In genomic region chr12:48865441-48866290, GRCh38 we compare ENCODE assay signal across 8 cellular contexts. TPM values are rescaled to one million over a fixed set of nuclear protein-coding genes. Genes with fewer than 3 reads are reported as not detected.
A peak's percentile ranks its signal among the peaks of the same experiment; 100 is the strongest.
DNase-seq lines count a peak whose midpoint lies in the region; ATAC-seq, FAIRE-seq and TF ChIP-seq lines count a peak whose summit lies in the region.

Gene RND1, minus strand, starts transcription at chr12:48865870. Its CDS starts 103 bp downstream, at chr12:48865767.

- peaks cover 14 to 22% (median 18%) of the 10 kb centered on the region in 4 experiments for H3K36me3 ChIP-seq in H1 (ENCODE audit: control insufficient read depth in 2 of 4, insufficient read depth in 4 of 4, low read length in 3 of 4)

- POLR2A ChIA-PET in H1 (lab: Charles Lee; ENCODE audit: partially characterized antibody), result interaction anchor here (0.6 to 22.9 kb wide), 61 partner anchors 12 to 640 kb away, joined by 3 to 651 read pairs (median 5); partner anchors contain the start of genes ARF3, CACNB3, DDX23 and FKBP11

- H3K18ac ChIP-seq in H1 (ENCODE audit: extremely low read depth, low read length), result peak within 1 kb of the TSS; percentile 72; the same call in 1 of the 2 replicates

- peak within 1 kb of the TSS; percentile 82 for H3K27ac ChIP-seq in H1 (ENCODE audit: low read depth, low read length)

- TF ChIP-seq POLR2A in H1 (IDR thresholded peaks at IDR 0.05; ENCODE audit: control extremely low read depth in 1 of 2, low read depth in 2 of 2, low read length in 2 of 2), result peak; percentile 100

- H2AFZ ChIP-seq in H1 (ENCODE audit: low read length), result no peak within 1 kb of the TSS

- H3K4me1 Mint-ChIP-seq in activated CD8-positive, alpha-beta memory T cell treated with anti-CD3 and anti-CD28 coated beads, Interleukin-2, amount 10 ng/mL, durations not matched to agents 7 days and 5 days, result peaks cover 26% of the 10 kb centered on the region
- H3K4me1 Mint-ChIP-seq in memory B cell, result peaks cover 20% of the 10 kb centered on the region

- no peak for TF ChIP-seq EP300 in H1 (IDR thresholded peaks at IDR 0.05; ENCODE audit: borderline replicate concordance in 1 of 2, low read depth in 2 of 2, low read length in 2 of 2)

- TF ChIP-seq CTCF in GM20000 (IDR thresholded peaks at IDR 0.05; ENCODE audit: extremely low read depth, missing control alignments), result no peak
- TF ChIP-seq CTCF in H1 (IDR thresholded peaks at IDR 0.05; ENCODE audit: control extremely low read depth in 1 of 3, insufficient read depth in 1 of 3, low read depth in 1 of 3, low read length in 3 of 3), result peak in 1 of 3 experiments; percentile 16; a peak in 1 of 4 replicates

- H2BK20ac ChIP-seq in H1 (ENCODE audit: low read length), result 0 out of 2 replicates have a peak within 1 kb of the TSS, but pooled peaks have one; percentile 64

- H2BK12ac ChIP-seq in H1 (ENCODE audit: low read depth, low read length), result peak within 1 kb of the TSS; percentile 68; the same call in 1 of the 2 replicates

- peak within 1 kb of the TSS; percentile 74 to 84 for H3K4me2 ChIP-seq in H1 (ENCODE audit: insufficient read depth in 1 of 2, low read depth in 2 of 2, low read length in 2 of 2)

- no peaks in the 10 kb centered on the region for H3K9me3 ChIP-seq in H1 (ENCODE audit: insufficient read depth in 2 of 2, low read depth in 1 of 2, low read length in 1 of 2)

- DNase-seq in COLO829 (ENCODE audit: low spot score) (peak; percentile 89), GM20000 (ENCODE audit: low spot score) (peak; percentile 88), HS-5 (ENCODE audit: low read depth) (peak; percentile 77), NK-92 (lab: John Stamatoyannopoulos, UW; ENCODE audit: unreplicated experiment) (peak; percentile 57), H1 (ENCODE audit: low read depth in 1 of 2, low spot score in 2 of 2) (peak; percentile 91 to 94), memory B cell (ENCODE audit: low spot score in 2 of 2) (peak; percentile 67 to 69)
- DNase-seq in activated CD8-positive, alpha-beta memory T cell treated with anti-CD3 and anti-CD28 coated beads, Interleukin-2, amount 10 ng/mL, durations not matched to agents 7 days and 5 days, result peak; percentile 90
- peak; percentile 66 for DNase-seq in stimulated activated CD8-positive, alpha-beta memory T cell treated with anti-CD3 and anti-CD28 coated beads, Interleukin-12 subunit alpha, Interleukin-12 subunit beta, amount 100 ng/mL, for 1 hour (ENCODE audit: low read depth)

- ATAC-seq in activated CD8-positive, alpha-beta memory T cell treated with anti-CD3 and anti-CD28 coated beads, Interleukin-2, amount 10 ng/mL, durations not matched to agents 7 days and 5 days, result peak; percentile 97
- ATAC-seq in memory B cell (ENCODE audit: low read depth), result peak; percentile 82

- WGBS in H1 (ENCODE audit: extremely low coverage in 1 of 2, insufficient coverage in 1 of 2, insufficient read length in 1 of 2, insufficient replicate concordance in 2 of 2, low coverage in 1 of 2, low lambda C conversion rate in 2 of 2, missing lambda C conversion rate in 1 of 2), 2 experiments, result 3% methylated on average over 30 of the region's 30 CpGs; no CpG with 5 or more reads in 1 of the 2 experiments

- H3K79me1 ChIP-seq in H1 (ENCODE audit: low read depth, low read length), result no peaks in the 10 kb centered on the region; the same call in 1 of the 2 replicates

- peak within 1 kb of the TSS; percentile 75 for H4K5ac ChIP-seq in H1 (ENCODE audit: insufficient read length, low read depth, low read length)

- H3K9ac ChIP-seq in H1 (replicated peaks in 1 of 4; ENCODE audit: extremely low read depth in 1 of 4, low read depth in 3 of 4, low read length in 3 of 4), result peak within 1 kb of the TSS; percentile 52 to 88 (median 81)

- peak within 1 kb of the TSS; percentile 88 for H2BK5ac ChIP-seq in H1 (ENCODE audit: low read depth, low read length)

- peaks cover 10% of the 10 kb centered on the region for H3K23me2 ChIP-seq in H1 (ENCODE audit: low read depth, low read length)

- peak within 1 kb of the TSS; percentile 66 to 90 (median 76) for H3K4me3 ChIP-seq in H1 (ENCODE audit: extremely low read depth in 1 of 4, insufficient read depth in 2 of 4, low read depth in 3 of 4, low read length in 4 of 4)

- no peaks in the 10 kb centered on the region for H3K27me3 ChIP-seq in H1 (replicated peaks in 1 of 4; ENCODE audit: control insufficient read depth in 3 of 4, extremely low read depth in 1 of 4, insufficient read depth in 3 of 4, low read length in 3 of 4)

- FAIRE-seq in H1 (lab: Jason Lieb, UNC), result peak; percentile 96

- peaks cover 2% of the 10 kb centered on the region for H3K36me3 Mint-ChIP-seq in activated CD8-positive, alpha-beta memory T cell treated with anti-CD3 and anti-CD28 coated beads, Interleukin-2, amount 10 ng/mL, durations not matched to agents 7 days and 5 days
- peaks cover 7% of the 10 kb centered on the region for H3K36me3 Mint-ChIP-seq in memory B cell

- no peak within 1 kb of the TSS for H3K4ac ChIP-seq in H1 (replicated peaks; ENCODE audit: insufficient read length, low read depth, low read length)

- no peak within 1 kb of the TSS for H3K14ac ChIP-seq in H1 (ENCODE audit: insufficient read length)

- peak within 1 kb of the TSS; percentile 69 for H4K91ac ChIP-seq in H1 (replicated peaks; ENCODE audit: insufficient read length, low read length)

- TF ChIP-seq RAD21 in H1 (IDR thresholded peaks at IDR 0.05 in 1 of 2, conservative IDR thresholded peaks at IDR 0.05 in 1 of 2; ENCODE audit: low read depth in 2 of 2, low read length in 2 of 2), result no peak

- peaks cover 24% of the 10 kb centered on the region for H3K27me3 Mint-ChIP-seq in activated CD8-positive, alpha-beta memory T cell treated with anti-CD3 and anti-CD28 coated beads, Interleukin-2, amount 10 ng/mL, durations not matched to agents 7 days and 5 days
- peaks cover 3% of the 10 kb centered on the region for H3K27me3 Mint-ChIP-seq in memory B cell

- peaks cover 7 to 26% (median 18%) of the 10 kb centered on the region in 4 experiments for H3K4me1 ChIP-seq in H1 (replicated peaks in 1 of 4; ENCODE audit: control insufficient read depth in 3 of 4, insufficient read depth in 4 of 4, low read length in 3 of 4)

- H3K56ac ChIP-seq in H1 (replicated peaks; ENCODE audit: insufficient read length, low read depth, low read length), result peak within 1 kb of the TSS; percentile 18

- no peaks in the 10 kb centered on the region for H3K9me3 Mint-ChIP-seq in activated CD8-positive, alpha-beta memory T cell treated with anti-CD3 and anti-CD28 coated beads, Interleukin-2, amount 10 ng/mL, durations not matched to agents 7 days and 5 days (ENCODE audit: low read depth)
- H3K9me3 Mint-ChIP-seq in memory B cell, result no peaks in the 10 kb centered on the region

- peak within 1 kb of the TSS; percentile 83 for H3K4me3 Mint-ChIP-seq in activated CD8-positive, alpha-beta memory T cell treated with anti-CD3 and anti-CD28 coated beads, Interleukin-2, amount 10 ng/mL, durations not matched to agents 7 days and 5 days
- H3K4me3 Mint-ChIP-seq in memory B cell, result peak within 1 kb of the TSS; percentile 94

- H2BK120ac ChIP-seq in H1 (replicated peaks; ENCODE audit: low read depth, low read length), result peak within 1 kb of the TSS; percentile 68

- no peak within 1 kb of the TSS for H2BK15ac ChIP-seq in H1 (ENCODE audit: low read length)

- CTCF ChIA-PET in activated CD8-positive, alpha-beta memory T cell treated with anti-CD3 and anti-CD28 coated beads, Interleukin-2, amount 10 ng/mL, durations not matched to agents 7 days and 5 days (lab: Charles Lee), result interaction anchor here (0.9 to 7.3 kb wide), 20 partner anchors 10 to 757 kb away, joined by 3 to 86 read pairs (median 4); partner anchors contain the start of genes ARF3, DDX23, FKBP11 and PRPF40B
- CTCF ChIA-PET in H1 (lab: Charles Lee; ENCODE audit: partially characterized antibody), result interaction anchor here (0.9 to 26.4 kb wide), 15 partner anchors 11 to 165 kb away, joined by 3 to 678 read pairs (median 4); partner anchors contain the start of genes DDX23, FKBP11 and WNT1

- no peak within 1 kb of the TSS for H3K23ac ChIP-seq in H1 (ENCODE audit: insufficient read length)

- H2AK5ac ChIP-seq in H1 (ENCODE audit: low read depth, low read length), result no peak within 1 kb of the TSS

- H4K8ac ChIP-seq in H1 (ENCODE audit: extremely low read depth, insufficient read depth, low read length), result peak within 1 kb of the TSS; percentile 63; the same call in 1 of the 2 replicates

- H4K20me1 ChIP-seq in H1 (replicated peaks in 1 of 2; ENCODE audit: control insufficient read depth in 1 of 2, insufficient read depth in 2 of 2, low read length in 2 of 2), result peaks cover 10 to 18% of the 10 kb centered on the region in 2 experiments

- H3K79me2 ChIP-seq in H1 (ENCODE audit: control insufficient read depth in 1 of 2, insufficient read depth in 2 of 2, low read length in 2 of 2), result peaks cover 3 to 33% of the 10 kb centered on the region in 2 experiments; a peak in 3 of 4 replicates

- peak within 1 kb of the TSS; percentile 79 for H3K27ac Mint-ChIP-seq in activated CD8-positive, alpha-beta memory T cell treated with anti-CD3 and anti-CD28 coated beads, Interleukin-2, amount 10 ng/mL, durations not matched to agents 7 days and 5 days
- peak within 1 kb of the TSS; percentile 84 for H3K27ac Mint-ChIP-seq in memory B cell

TF ChIP-seq in H1, 55 proteins besides CTCF, POLR2A, EP300 and RAD21 (continues in another document):
- TF ChIP-seq FOSL1 (IDR thresholded peaks at IDR 0.05; ENCODE audit: insufficient read depth, low read depth, low read length) (no peak), CTBP2 (IDR thresholded peaks at IDR 0.05; ENCODE audit: borderline replicate concordance, insufficient read depth, insufficient read length, low read length) (no peak), EZH2 (IDR thresholded peaks at IDR 0.05; ENCODE audit: low read depth, low read length, severe bottlenecking) (no peak), TEAD4 (IDR thresholded peaks at IDR 0.05; ENCODE audit: low read depth, low read length) (0 out of 2 replicates have a peak, but pooled peaks have one; percentile 14), SP4 (IDR thresholded peaks at IDR 0.05; ENCODE audit: low read length) (no peak), ATF3 (IDR thresholded peaks at IDR 0.05; ENCODE audit: insufficient read depth, low read depth, low read length) (no peak)

RNA-seq across cellular contexts. Expression of gene RND1, which starts in this region (rescaled TPM):
- total RNA-seq in activated CD8-positive, alpha-beta memory T cell treated with anti-CD3 and anti-CD28 coated beads, Interleukin-2, amount 10 ng/mL, durations not matched to agents 7 days and 5 days, result 1 to 10 TPM; 2.7 to 4.2 TPM
- total RNA-seq in H1 (2021; fragmentation: NEBNext Ultra II Directional; extraction: Animal tissue kit (Norgen Biotek cat#: 25700)), result 15.8 and 16.2 TPM in 2 replicates
- 17.1 and 17.8 TPM in 2 replicates for polyA plus RNA-seq in H1 (2011; rRNA removed)
- polyA plus RNA-seq in H1 (2011; cell fraction: cytosol; rRNA removed), result 27.5 TPM
- polyA plus RNA-seq in H1 (2011; cell fraction: nucleus; rRNA removed), result 31.4 TPM
- polyA plus RNA-seq in H1 (2012, experiment 1 of 2), result 21.5 to 28.9 TPM (median 24.5 TPM) in 4 replicates
- 20.6 TPM for polyA plus RNA-seq in H1 (2012, experiment 2 of 2)
- 3.1 TPM for polyA plus RNA-seq in H1 (2013, experiment 1 of 2)
- 3.2 TPM for polyA plus RNA-seq in H1 (2013, experiment 2 of 2)
- 30.9 and 33.3 TPM in 2 replicates for polyA minus RNA-seq in H1 (2011; rRNA and poly(A)+ RNA removed)
- polyA minus RNA-seq in H1 (2011; cell fraction: cytosol; rRNA and poly(A)+ RNA removed), result 14.7 TPM
- polyA minus RNA-seq in H1 (2011; cell fraction: nucleus; rRNA and poly(A)+ RNA removed), result 44.2 TPM

Comparison
In these comparisons a context has a peak if more than half of its experiments do, and no peak if none do; other contexts are left out.
1. Peak in every context shown above with its lines: DNase-seq, ATAC-seq, H3K4me3 ChIP-seq and H3K27ac ChIP-seq.